ENCODE assay signal across 8 cellular contexts in the genomic region with DNA sequence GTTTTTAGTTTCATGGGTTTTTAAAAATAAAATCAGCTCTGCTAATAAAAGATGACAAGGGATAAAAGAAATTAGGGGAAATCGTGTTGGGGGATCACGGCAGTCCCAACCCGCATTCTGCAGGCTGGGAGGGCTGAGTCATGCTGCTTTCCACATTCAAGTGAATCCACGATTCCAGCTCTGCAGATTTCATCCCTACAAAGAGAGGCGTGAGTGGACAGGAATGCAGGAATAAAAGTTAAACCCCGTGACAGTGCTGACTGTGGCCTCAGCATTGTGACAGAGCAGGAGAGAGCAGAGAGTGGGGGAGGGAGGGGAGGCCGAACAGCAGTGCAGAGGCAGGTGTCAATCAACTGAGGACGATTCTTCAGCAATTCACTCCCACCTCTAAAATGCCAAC.
DNase-seq lines count a peak whose midpoint lies in the region; TF ChIP-seq lines count a peak whose summit lies in the region.
"Had no signal": no experiment of that assay in that cellular context is flagged by ENCODE, and none has a peak within 500 bp of the region (broad histone marks: within the 10 kb centered on the region; RNA-seq: fewer than 3 reads in every experiment).

No MANE protein-coding gene starts in this region.

- H3K9me3 ChIP-seq in GM23248 (ENCODE audit: low read depth), result no peaks in the 10 kb centered on the region
- no peaks in the 10 kb centered on the region for H3K9me3 ChIP-seq in suprapubic skin

- TF ChIP-seq EP300 in suprapubic skin (IDR thresholded peaks at IDR 0.05), result no peak

- DNase-seq in GM23248 (peak; percentile 86), amniotic stem cell (lab: John Stamatoyannopoulos, UW) (peak; percentile 66), kidney tubule cell (ENCODE audit: low spot score) (peak; percentile 88), suprapubic skin (ENCODE audit: low spot score in 2 of 2) (no peak), HuH-7.5 (ENCODE audit: low spot score) (no peak), NCI-H2081 treated with DMSO at 0.1 percent for 48 hours (lab: John Stamatoyannopoulos, UW) (no peak)
- DNase-seq in effector CD8-positive, alpha-beta T cell (lab: John Stamatoyannopoulos, UW), result no peak
- DNase-seq: stimulated activated CD4-positive, alpha-beta T cell treated with anti-CD3 and anti-CD28 coated beads, Interleukin-15, amount 100 ng/mL, for 24 hours had no signal

- WGBS in GM23248 (ENCODE audit: low coverage in 1 of 2, low lambda C conversion rate in 2 of 2, missing lambda C conversion rate in 2 of 2), 2 experiments, result 29 to 41% methylated on average over 8 of the region's 8 CpGs
- 56% methylated on average over 8 of the region's 8 CpGs for WGBS in suprapubic skin

- no peak for TF ChIP-seq CTCF in suprapubic skin (IDR thresholded peaks at IDR 0.05)

- H3K27me3 ChIP-seq in GM23248 (replicated peaks; ENCODE audit: insufficient read depth) (no peaks in the 10 kb centered on the region), suprapubic skin (no peaks in the 10 kb centered on the region)

- no peaks in the 10 kb centered on the region for H3K79me2 ChIP-seq in GM23248 (ENCODE audit: insufficient read depth)

- peaks cover 13% of the 10 kb centered on the region for H3K4me1 ChIP-seq in GM23248 (ENCODE audit: insufficient read depth)
- peaks cover 13% of the 10 kb centered on the region for H3K4me1 ChIP-seq in suprapubic skin

- H3K4me3 ChIP-seq in GM23248, result peak overlapping the region; percentile 3; the same call in 1 of the 2 replicates
- no peak overlapping the region for H3K4me3 ChIP-seq in suprapubic skin

- in situ Hi-C loops in GM23248 (cut with MboI), result loop anchor here (25.0 kb wide), 1 partner anchor 445 kb away; no protein-coding TSS in a partner anchor

- peak overlapping the region; percentile 37 for H3K9ac ChIP-seq in GM23248

- peak overlapping the region; percentile 22 for H3K4me2 ChIP-seq in GM23248 (ENCODE audit: unreplicated experiment)

- no peaks in the 10 kb centered on the region for H3K9me2 ChIP-seq in GM23248 (ENCODE audit: insufficient read depth)

- H3K36me3 ChIP-seq in GM23248 (ENCODE audit: low read depth) (peaks cover 17% of the 10 kb centered on the region; the same call in 1 of the 2 replicates), suprapubic skin (peaks cover 37% of the 10 kb centered on the region)

- no peaks in the 10 kb centered on the region for H4K20me1 ChIP-seq in GM23248 (ENCODE audit: insufficient read depth)

- H2AFZ ChIP-seq in GM23248, result no peak overlapping the region

- TF ChIP-seq POLR2A in suprapubic skin (IDR thresholded peaks at IDR 0.05), result no peak

- H3F3A ChIP-seq in GM23248 (ENCODE audit: insufficient read depth), result peaks cover 16% of the 10 kb centered on the region; the same call in 1 of the 2 replicates

- H3K27ac ChIP-seq in GM23248 (peak overlapping the region; percentile 60), suprapubic skin (peak overlapping the region; percentile 20)

Comparison
In these comparisons a context has a peak if more than half of its experiments do, and no peak if none do; other contexts are left out.
1. DNase-seq: peak in GM23248 (single experiment), amniotic stem cell (single experiment) and kidney tubule cell (single experiment); none in suprapubic skin (0 of 2), effector CD8-positive, alpha-beta T cell (single experiment), HuH-7.5 (single experiment) and NCI-H2081 treated with DMSO at 0.1 percent for 48 hours (single experiment).